Comparison of ENCODE assay signal across 1 cellular context in genomic region chr3:4845882-4846281, GRCh38.
TF ChIP-seq lines count a peak whose summit lies in the region.

No MANE protein-coding gene starts in this region.

TF ChIP-seq in GM12878, 131 proteins besides CTCF, POLR2A, EP300 and RAD21 (continued from another document and continues in another):
- TF ChIP-seq USF2 (IDR thresholded peaks at IDR 0.05; ENCODE audit: borderline replicate concordance, low read depth, low read length) (no peak), PAX5 (IDR thresholded peaks at IDR 0.05; ENCODE audit: borderline replicate concordance, low read depth, low read length) (peak; percentile 93), CHD4 (IDR thresholded peaks at IDR 0.05) (no peak), ZNF274 (IDR thresholded peaks at IDR 0.05; ENCODE audit: insufficient read depth, insufficient read length) (no peak), POU2F2 (IDR thresholded peaks at IDR 0.05; ENCODE audit: borderline replicate concordance, low read depth, low read length) (peak; percentile 83; the same call in 2 of the 3 replicates), TCF7 (IDR thresholded peaks at IDR 0.05; ENCODE audit: borderline replicate concordance) (peak; percentile 92), ZBTB33 (IDR thresholded peaks at IDR 0.05) (no peak), BCLAF1 (IDR thresholded peaks at IDR 0.05) (no peak), ATF7 (IDR thresholded peaks at IDR 0.05; ENCODE audit: low read depth) (peak; percentile 89), ETV6 (conservative IDR thresholded peaks at IDR 0.05 in 1 of 2, IDR thresholded peaks at IDR 0.05 in 1 of 2; ENCODE audit: borderline replicate concordance in 1 of 2, low read depth in 1 of 2) (peak in 1 of 2 experiments; percentile 94; a peak in 2 of 4 replicates), PRDM15 (CRISPR knock-in tag; IDR thresholded peaks at IDR 0.05) (no peak), KLF5 (IDR thresholded peaks at IDR 0.05; ENCODE audit: partially characterized antibody) (peak; percentile 88), IKZF1 (conservative IDR thresholded peaks at IDR 0.05) (peak; percentile 90), RCOR1 (conservative IDR thresholded peaks at IDR 0.05; ENCODE audit: low read depth, low read length) (0 out of 2 replicates have a peak, but pooled peaks have one; percentile 40), CBX5 (IDR thresholded peaks at IDR 0.05; ENCODE audit: low read depth) (peak; percentile 64; the same call in 1 of the 2 replicates), RB1 (IDR thresholded peaks at IDR 0.05; ENCODE audit: borderline replicate concordance) (no peak), HSF1 (IDR thresholded peaks at IDR 0.05; ENCODE audit: low read depth, low read length) (no peak), BCL11A (IDR thresholded peaks at IDR 0.05; ENCODE audit: low read depth, low read length) (peak; percentile 93), ZNF687 (IDR thresholded peaks at IDR 0.05) (peak; percentile 55), NR2F1 (conservative IDR thresholded peaks at IDR 0.05) (peak; percentile 86), NFIC (IDR thresholded peaks at IDR 0.05; ENCODE audit: low read depth, low read length) (peak; percentile 100), E4F1 (IDR thresholded peaks at IDR 0.05; ENCODE audit: borderline replicate concordance, partially characterized antibody) (no peak), GABPA (IDR thresholded peaks at IDR 0.05; ENCODE audit: low read depth) (peak; percentile 78), HCFC1 (IDR thresholded peaks at IDR 0.05; ENCODE audit: low read length) (no peak), EED (IDR thresholded peaks at IDR 0.05; ENCODE audit: low read depth) (peak; percentile 83; the same call in 1 of the 2 replicates), CUX1 (IDR thresholded peaks at IDR 0.05; ENCODE audit: insufficient replicate concordance, low read depth, low read length) (peak; percentile 68), POLR2AphosphoS5 (IDR thresholded peaks at IDR 0.05; ENCODE audit: low read length) (no peak), MTA3 (IDR thresholded peaks at IDR 0.05; ENCODE audit: borderline replicate concordance, low read length) (peak; percentile 99), BRCA1 (IDR thresholded peaks at IDR 0.05; ENCODE audit: low read depth, low read length) (no peak), MEF2B (IDR thresholded peaks at IDR 0.05; ENCODE audit: partially characterized antibody, poor library complexity, severe bottlenecking) (peak; percentile 93)
